ENCODE assay signal across 15 cellular contexts in genomic region chrX:46599051-46599560, GRCh38. TPM values are rescaled to one million over a fixed set of nuclear protein-coding genes. Genes with fewer than 3 reads are reported as not detected.
DNase-seq lines count a peak whose midpoint lies in the region; FAIRE-seq and TF ChIP-seq lines count a peak whose summit lies in the region.
"Had no signal": no experiment of that assay in that cellular context is flagged by ENCODE, and none has a peak within 500 bp of the region (broad histone marks: within the 10 kb centered on the region; RNA-seq: fewer than 3 reads in every experiment).

No MANE protein-coding gene starts in this region.

- H3K4me3 ChIP-seq in LNCaP clone FGC (ENCODE audit: low read depth, low read length) (no peak overlapping the region), cardiac fibroblast (replicated peaks in 1 of 2; ENCODE audit: low read depth in 2 of 2, low read length in 2 of 2) (no peak overlapping the region), right atrium auricular region (no peak overlapping the region)

- peaks cover 0 to 34% of the 10 kb centered on the region in 2 donors for H3K4me1 ChIP-seq in right atrium auricular region

- H3K27ac ChIP-seq in right atrium auricular region: peak overlapping the region; percentile 39 to 56

- DNase-seq in LNCaP clone FGC (ENCODE audit: low read depth): peak; percentile 63
- peak; percentile 12 to 36 for DNase-seq in cardiac fibroblast (ENCODE audit: low read depth in 2 of 2)
- no peak for DNase-seq in right atrium auricular region (ENCODE audit: low spot score)
- DNase-seq in GF-D8 (lab: John Stamatoyannopoulos, UW): no peak
- no peak for DNase-seq in NOMO-1 (lab: John Stamatoyannopoulos, UW; ENCODE audit: unreplicated experiment in 2 of 2)
- no peak for DNase-seq in SW480 (ENCODE audit: low spot score)
- no peak for DNase-seq in HTR-8/SVneo (ENCODE audit: insufficient read length, low spot score)
- DNase-seq: CD4-positive, CD25-positive, alpha-beta regulatory T cell; H9; NCI-H1417 treated with DMSO at 0.1 percent for 48 hours; NCI-H1930; NCI-H446 treated with DMSO at 0.1 percent for 48 hours; NK-92 treated with Interleukin-12 subunit alpha and Interleukin-12 subunit beta, amount 100 ng/mL, for 24 hours; OCI-M1; RPMI8226 had no signal

- no peak for TF ChIP-seq CTCF in LNCaP clone FGC (IDR thresholded peaks at IDR 0.05; ENCODE audit: control insufficient read depth, extremely low read depth, insufficient read depth)
- TF ChIP-seq CTCF in cardiac fibroblast (IDR thresholded peaks at IDR 0.05; ENCODE audit: low read depth, low read length): no peak
- no peak for TF ChIP-seq CTCF in right atrium auricular region (IDR thresholded peaks at IDR 0.05)

- no peaks in the 10 kb centered on the region for H3K27me3 ChIP-seq in right atrium auricular region

- H3K9me3 ChIP-seq in right atrium auricular region: no peaks in the 10 kb centered on the region

- H3K36me3 ChIP-seq in right atrium auricular region: no peaks in the 10 kb centered on the region

- FAIRE-seq in HTR-8/SVneo (lab: Jason Lieb, UNC): no peak

RNA-seq across cellular contexts. Expression of gene CHST7, which starts 25.5 kb away (rescaled TPM):
- 10 to 100 TPM; 33.6 to 50.5 TPM for total RNA-seq in right atrium auricular region

RNA-seq across cellular contexts. Expression of gene ZNF674, which starts 53.9 kb away (rescaled TPM):
- total RNA-seq in right atrium auricular region: 1 to 10 TPM; 2.4 to 2.9 TPM

Comparison
In these comparisons a context has a peak if more than half of its experiments do, and no peak if none do; other contexts are left out.
1. DNase-seq: peak in LNCaP clone FGC (single experiment) and cardiac fibroblast (2 of 2); none in right atrium auricular region (single experiment), GF-D8 (single experiment), NOMO-1 (0 of 2), SW480 (single experiment) and HTR-8/SVneo (single experiment).